ENCODE assay signal across 18 cellular contexts in genomic region chr9:87683751-87684626, GRCh38. TPM values are rescaled to one million over a fixed set of nuclear protein-coding genes. Genes with fewer than 3 reads are reported as not detected.
DNase-seq lines count a peak whose midpoint lies in the region; ATAC-seq, FAIRE-seq and TF ChIP-seq lines count a peak whose summit lies in the region.
"Had no signal": no experiment of that assay in that cellular context is flagged by ENCODE, and none has a peak within 500 bp of the region (broad histone marks: within the 10 kb centered on the region; RNA-seq: fewer than 3 reads in every experiment).

No MANE protein-coding gene starts in this region.

- peaks cover 11% of the 10 kb centered on the region for H3K4me1 Mint-ChIP-seq in WTC11
- H3K4me1 Mint-ChIP-seq in CD8-positive, alpha-beta memory T cell, result peaks cover 6 to 9% (median 9%) of the 10 kb centered on the region in 3 donors

- no peaks in the 10 kb centered on the region for H3K27me3 ChIP-seq in pancreas
- no peaks in the 10 kb centered on the region for H3K27me3 ChIP-seq in CD8-positive, alpha-beta memory T cell (ENCODE audit: insufficient read depth, low read length, poor library complexity, severe bottlenecking)
- H3K27me3 ChIP-seq: right lobe of liver had no signal

- H3K27ac ChIP-seq in pancreas, result no peak overlapping the region
- H3K27ac ChIP-seq in CD8-positive, alpha-beta memory T cell (ENCODE audit: low read depth, low read length), result no peak overlapping the region

- H3K36me3 ChIP-seq in pancreas, result peaks cover 0 to 33% (median 0%) of the 10 kb centered on the region in 3 donors
- H3K36me3 ChIP-seq in CD8-positive, alpha-beta memory T cell (ENCODE audit: insufficient read depth, low read length), result no peaks in the 10 kb centered on the region

- no peaks in the 10 kb centered on the region for H3K27me3 Mint-ChIP-seq in WTC11 (ENCODE audit: low read depth)
- no peaks in the 10 kb centered on the region for H3K27me3 Mint-ChIP-seq in CD8-positive, alpha-beta memory T cell
- H3K27me3 Mint-ChIP-seq: stimulated activated naive CD8-positive, alpha-beta T cell treated with anti-CD3 and anti-CD28 coated beads, Interleukin-15, Interleukin-2, amounts not matched to agents 100 ng/mL and 50 ng/mL, for 24 hours had no signal

- CTCF ChIA-PET in WTC11 (lab: Charles Lee), result interaction anchor here (0.7 to 3.1 kb wide), 28 partner anchors 9 to 516 kb away, joined by 3 to 22 read pairs (median 4); partner anchors contain the start of genes CDK20, CTSL and DAPK1
- CTCF ChIA-PET in CD8-positive, alpha-beta memory T cell (lab: Charles Lee), result interaction anchor here (0.7 kb wide), 1 partner anchor 11 kb away, joined by 3 read pairs; no protein-coding TSS in a partner anchor

- WGBS in pancreas, 2 donors, result 83 to 86% methylated on average over 24 of the region's 24 CpGs

- no peak for DNase-seq in WTC11 (ENCODE audit: low spot score)
- DNase-seq in islet precursor cell, result peak; percentile 54
- DNase-seq in pancreas, result peak in 1 of 6 donors; percentile 75
- DNase-seq in cerebellar cortex (ENCODE audit: low spot score), result no peak
- no peak for DNase-seq in CD8-positive, alpha-beta memory T cell
- no peak for DNase-seq in activated CD8-positive, alpha-beta memory T cell treated with anti-CD3 and anti-CD28 coated beads, Interleukin-2, amount 50 U/mL, for 48 hours
- DNase-seq: activated CD4-positive, alpha-beta T cell treated with anti-CD3 and anti-CD28 coated beads for 48 hours; AML-193; NCI-H146; NCI-H226; right lobe of liver had no signal

- no peak overlapping the region for H3K4me3 ChIP-seq in GM12875 (ENCODE audit: low read depth, low read length)
- H3K4me3 ChIP-seq in pancreas, result no peak overlapping the region
- no peak overlapping the region for H3K4me3 ChIP-seq in CD8-positive, alpha-beta memory T cell (ENCODE audit: low read length)
- H3K4me3 ChIP-seq: mucosa of descending colon, right lobe of liver had no signal

- H3K27ac Mint-ChIP-seq in WTC11, result peak overlapping the region; percentile 78
- peak overlapping the region in 1 of 8 donors; percentile 17 for H3K27ac Mint-ChIP-seq in CD8-positive, alpha-beta memory T cell
- H3K27ac Mint-ChIP-seq: activated naive CD4-positive, alpha-beta T cell treated with anti-CD3 and anti-CD28 coated beads for 36 hours; stimulated activated naive CD8-positive, alpha-beta T cell treated with anti-CD3 and anti-CD28 coated beads, Interleukin-15, Interleukin-2, amounts not matched to agents 100 ng/mL and 50 ng/mL, for 24 hours had no signal

- peaks cover 60% of the 10 kb centered on the region for H3K36me3 Mint-ChIP-seq in WTC11
- no peaks in the 10 kb centered on the region for H3K36me3 Mint-ChIP-seq in CD8-positive, alpha-beta memory T cell

- POLR2A ChIA-PET in WTC11 (lab: Charles Lee), result no interaction called here
- POLR2A ChIA-PET in CD8-positive, alpha-beta memory T cell (lab: Charles Lee), result no interaction called here

- ATAC-seq in WTC11, result peak; percentile 64
- peak in 3 of 4 donors; percentile 4 to 6 (median 6) for ATAC-seq in pancreas
- no peak for ATAC-seq in HG03442 (IDR thresholded peaks at IDR 0.05; ENCODE audit: unreplicated experiment)

- intact Hi-C loops in pancreas (cut with DNase I), result no loop called here

- H3K4me1 ChIP-seq in pancreas, result peaks cover 6 to 12% (median 8%) of the 10 kb centered on the region in 3 donors
- H3K4me1 ChIP-seq in CD8-positive, alpha-beta memory T cell (ENCODE audit: insufficient read depth, low read length), result peaks cover 3% of the 10 kb centered on the region

- FAIRE-seq in pancreas (lab: Jason Lieb, UNC), result no peak
- FAIRE-seq: TTC549, urothelium cell line had no signal

- H3K9me3 Mint-ChIP-seq in WTC11, result no peaks in the 10 kb centered on the region
- no peaks in the 10 kb centered on the region for H3K9me3 Mint-ChIP-seq in CD8-positive, alpha-beta memory T cell
- H3K9me3 Mint-ChIP-seq: activated naive CD4-positive, alpha-beta T cell treated with anti-CD3 and anti-CD28 coated beads for 36 hours; stimulated activated naive CD8-positive, alpha-beta T cell treated with anti-CD3 and anti-CD28 coated beads, Interleukin-15, Interleukin-2, amounts not matched to agents 100 ng/mL and 50 ng/mL, for 24 hours had no signal

- H3K9me3 ChIP-seq in pancreas, result no peaks in the 10 kb centered on the region
- H3K9me3 ChIP-seq in CD8-positive, alpha-beta memory T cell (ENCODE audit: low read length), result no peaks in the 10 kb centered on the region
- H3K9me3 ChIP-seq: mucosa of descending colon, right lobe of liver had no signal

- TF ChIP-seq CTCF in GM12875 (IDR thresholded peaks at IDR 0.05; ENCODE audit: borderline replicate concordance, insufficient read depth, low read depth, low read length), result 0 out of 2 replicates have a peak, but pooled peaks have one; percentile 5
- TF ChIP-seq CTCF in WTC11 (IDR thresholded peaks at IDR 0.05), result no peak
- no peak for TF ChIP-seq CTCF in pancreas (IDR thresholded peaks at IDR 0.05)

- H3K4me3 Mint-ChIP-seq in WTC11, result no peak overlapping the region
- H3K4me3 Mint-ChIP-seq in CD8-positive, alpha-beta memory T cell, result no peak overlapping the region
- H3K4me3 Mint-ChIP-seq: activated naive CD4-positive, alpha-beta T cell treated with anti-CD3 and anti-CD28 coated beads for 36 hours; stimulated activated naive CD8-positive, alpha-beta T cell treated with anti-CD3 and anti-CD28 coated beads, Interleukin-15, Interleukin-2, amounts not matched to agents 100 ng/mL and 50 ng/mL, for 24 hours had no signal

TF ChIP-seq in WTC11, 78 proteins besides CTCF, POLR2A, EP300 and RAD21 (continues in another document):
- TF ChIP-seq CDX4 (CRISPR knock-in tag; IDR thresholded peaks at IDR 0.05; ENCODE audit: borderline replicate concordance), result no peak
- TF ChIP-seq PREB (CRISPR knock-in tag; IDR thresholded peaks at IDR 0.05; ENCODE audit: borderline replicate concordance), result no peak
- no peak for TF ChIP-seq HMGXB4 (CRISPR knock-in tag; IDR thresholded peaks at IDR 0.05)
- TF ChIP-seq FOXP4 (CRISPR knock-in tag; IDR thresholded peaks at IDR 0.05), result no peak
- TF ChIP-seq ZNF416 (CRISPR knock-in tag; IDR thresholded peaks at IDR 0.05), result no peak
- no peak for TF ChIP-seq USF1 (CRISPR knock-in tag; IDR thresholded peaks at IDR 0.05)
- no peak for TF ChIP-seq MLX (CRISPR knock-in tag; IDR thresholded peaks at IDR 0.05)

RNA-seq across cellular contexts. Expression of gene CTSL, which starts 41.9 kb away (rescaled TPM):
- 33.0 to 39.7 TPM (median 33.4 TPM) in 3 replicates for total RNA-seq in WTC11 (2021)
- 10 to 100 TPM; 37.6 to 67.7 (median 42.6) TPM for total RNA-seq in pancreas
- 10 to 100 TPM; 33.8 to 64.1 TPM for polyA plus RNA-seq in pancreas
- total RNA-seq in CD8-positive, alpha-beta memory T cell, result 10 to 100 TPM in 1 of 2 experiments, 1 to 10 TPM in 1; 8.8 to 10.7 TPM
- polyA plus RNA-seq in CD8-positive, alpha-beta memory T cell, result 0.82 TPM
